9 cellular contexts compared by ENCODE assay signal in the genomic region with DNA sequence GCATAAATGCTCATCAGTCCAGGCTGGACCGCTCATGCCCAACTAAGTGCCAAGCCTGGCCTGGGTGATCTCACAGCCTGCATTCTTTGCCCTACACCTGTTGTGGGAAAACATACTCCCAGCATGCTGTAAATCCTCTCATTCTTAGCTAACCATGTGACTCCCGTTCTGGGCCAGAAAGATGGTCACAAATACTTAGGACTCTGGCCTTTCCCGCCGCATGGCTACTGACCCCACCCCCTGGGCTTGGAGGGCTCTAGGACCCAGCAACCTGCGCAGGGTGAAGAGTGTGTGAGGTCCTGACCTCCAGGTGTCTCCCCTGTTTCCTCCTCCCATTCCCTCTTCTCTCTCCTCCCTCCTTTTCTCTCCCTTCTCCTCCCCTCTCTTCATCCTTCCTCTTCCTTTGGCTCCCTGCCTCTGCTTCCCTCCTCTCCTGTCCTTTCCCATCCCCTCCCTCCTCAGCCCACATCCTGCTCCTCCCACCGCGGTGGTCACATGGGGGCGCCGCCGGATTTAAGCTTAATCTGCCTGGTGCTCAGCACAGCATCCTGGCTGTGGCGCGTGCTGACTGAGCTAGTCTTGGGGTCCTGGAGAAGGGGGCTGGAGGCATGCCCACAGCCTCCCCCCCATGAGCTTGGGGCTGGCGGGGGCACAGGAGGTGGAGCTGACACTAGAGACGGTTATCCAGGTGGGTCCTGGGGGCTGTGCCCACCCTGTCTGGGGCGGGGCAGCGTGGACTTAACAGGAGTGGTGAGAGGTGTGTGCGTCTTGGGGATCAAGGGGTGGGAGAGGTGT. TPM values are rescaled to one million over a fixed set of nuclear protein-coding genes. Genes with fewer than 3 reads are reported as not detected.
DNase-seq lines count a peak whose midpoint lies in the region; ATAC-seq, FAIRE-seq and TF ChIP-seq lines count a peak whose summit lies in the region.
"Had no signal": no experiment of that assay in that cellular context is flagged by ENCODE, and none has a peak within 500 bp of the region (broad histone marks: within the 10 kb centered on the region; RNA-seq: fewer than 3 reads in every experiment).

A gene with protein sequence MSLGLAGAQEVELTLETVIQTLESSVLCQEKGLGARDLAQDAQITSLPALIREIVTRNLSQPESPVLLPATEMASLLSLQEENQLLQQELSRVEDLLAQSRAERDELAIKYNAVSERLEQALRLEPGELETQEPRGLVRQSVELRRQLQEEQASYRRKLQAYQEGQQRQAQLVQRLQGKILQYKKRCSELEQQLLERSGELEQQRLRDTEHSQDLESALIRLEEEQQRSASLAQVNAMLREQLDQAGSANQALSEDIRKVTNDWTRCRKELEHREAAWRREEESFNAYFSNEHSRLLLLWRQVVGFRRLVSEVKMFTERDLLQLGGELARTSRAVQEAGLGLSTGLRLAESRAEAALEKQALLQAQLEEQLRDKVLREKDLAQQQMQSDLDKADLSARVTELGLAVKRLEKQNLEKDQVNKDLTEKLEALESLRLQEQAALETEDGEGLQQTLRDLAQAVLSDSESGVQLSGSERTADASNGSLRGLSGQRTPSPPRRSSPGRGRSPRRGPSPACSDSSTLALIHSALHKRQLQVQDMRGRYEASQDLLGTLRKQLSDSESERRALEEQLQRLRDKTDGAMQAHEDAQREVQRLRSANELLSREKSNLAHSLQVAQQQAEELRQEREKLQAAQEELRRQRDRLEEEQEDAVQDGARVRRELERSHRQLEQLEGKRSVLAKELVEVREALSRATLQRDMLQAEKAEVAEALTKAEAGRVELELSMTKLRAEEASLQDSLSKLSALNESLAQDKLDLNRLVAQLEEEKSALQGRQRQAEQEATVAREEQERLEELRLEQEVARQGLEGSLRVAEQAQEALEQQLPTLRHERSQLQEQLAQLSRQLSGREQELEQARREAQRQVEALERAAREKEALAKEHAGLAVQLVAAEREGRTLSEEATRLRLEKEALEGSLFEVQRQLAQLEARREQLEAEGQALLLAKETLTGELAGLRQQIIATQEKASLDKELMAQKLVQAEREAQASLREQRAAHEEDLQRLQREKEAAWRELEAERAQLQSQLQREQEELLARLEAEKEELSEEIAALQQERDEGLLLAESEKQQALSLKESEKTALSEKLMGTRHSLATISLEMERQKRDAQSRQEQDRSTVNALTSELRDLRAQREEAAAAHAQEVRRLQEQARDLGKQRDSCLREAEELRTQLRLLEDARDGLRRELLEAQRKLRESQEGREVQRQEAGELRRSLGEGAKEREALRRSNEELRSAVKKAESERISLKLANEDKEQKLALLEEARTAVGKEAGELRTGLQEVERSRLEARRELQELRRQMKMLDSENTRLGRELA (N-terminal part only) (plus strand): TSS at position 541 of the 795 bp plus-strand sequence. CDS start 88 bp downstream, at position 629.

- no peaks in the 10 kb centered on the region for H3K27me3 ChIP-seq in OCI-LY3 (ENCODE audit: low read depth, low read length)
- no peaks in the 10 kb centered on the region for H3K27me3 ChIP-seq in astrocyte (ENCODE audit: insufficient read depth, low read length)
- H3K27me3 ChIP-seq in iPS-20b (ENCODE audit: insufficient read depth, low read length): no peaks in the 10 kb centered on the region

- H2AFZ ChIP-seq in OCI-LY3 (ENCODE audit: low read depth, low read length) (peak within 1 kb of the TSS; percentile 83; the same call in 1 of the 2 replicates), astrocyte (ENCODE audit: low read depth, low read length) (peak within 1 kb of the TSS; percentile 51)

- H3K4me1 ChIP-seq in OCI-LY3 (ENCODE audit: low read length): 0 out of 2 replicates have a peak, but pooled peaks cover 6% of the 10 kb centered on the region
- H3K4me1 ChIP-seq in astrocyte (ENCODE audit: insufficient read depth, low read length): peaks cover 10% of the 10 kb centered on the region
- no peaks in the 10 kb centered on the region; the same call in 1 of the 2 replicates for H3K4me1 ChIP-seq in iPS-20b (ENCODE audit: insufficient read depth, low read length)

- H3K27ac ChIP-seq in OCI-LY3 (ENCODE audit: low read length) (no peak within 1 kb of the TSS), astrocyte (ENCODE audit: low read depth, low read length) (no peak within 1 kb of the TSS), iPS-20b (ENCODE audit: low read length) (peak within 1 kb of the TSS; percentile 59)
- H3K27ac ChIP-seq: 22Rv1 had no signal

- H3K9me3 ChIP-seq in OCI-LY3 (ENCODE audit: insufficient read depth, low read length): no peaks in the 10 kb centered on the region
- no peaks in the 10 kb centered on the region for H3K9me3 ChIP-seq in astrocyte (ENCODE audit: insufficient read depth, low read depth, low read length)
- no peaks in the 10 kb centered on the region for H3K9me3 ChIP-seq in iPS-20b (ENCODE audit: insufficient read depth, low read depth, low read length)

- H4K20me1 ChIP-seq in OCI-LY3 (ENCODE audit: insufficient read depth, low read length) (no peaks in the 10 kb centered on the region), astrocyte (ENCODE audit: insufficient read depth, low read length) (peaks cover 22% of the 10 kb centered on the region)

- no peaks in the 10 kb centered on the region for H3K9me3 Mint-ChIP-seq in astrocyte (ENCODE audit: unreplicated experiment)

- no peak for ATAC-seq in HG03439 (IDR thresholded peaks at IDR 0.05; ENCODE audit: unreplicated experiment)

- 0 out of 2 replicates have a peak, but pooled peaks have one; percentile 12 for TF ChIP-seq CTCF in OCI-LY3 (IDR thresholded peaks at IDR 0.05; ENCODE audit: low read depth, low read length)
- TF ChIP-seq CTCF in astrocyte (IDR thresholded peaks at IDR 0.05; ENCODE audit: insufficient read depth, low read depth, low read length): no peak

- H3K36me3 ChIP-seq in OCI-LY3 (replicated peaks; ENCODE audit: low read depth, low read length): no peaks in the 10 kb centered on the region
- no peaks in the 10 kb centered on the region for H3K36me3 ChIP-seq in astrocyte (ENCODE audit: insufficient read depth, low read length)
- no peaks in the 10 kb centered on the region for H3K36me3 ChIP-seq in iPS-20b (ENCODE audit: insufficient read depth, low read depth, low read length)

- peak within 1 kb of the TSS; percentile 59 for H3K27ac Mint-ChIP-seq in astrocyte (ENCODE audit: unreplicated experiment)

- peak within 1 kb of the TSS; percentile 18 for H3K4me3 Mint-ChIP-seq in astrocyte (ENCODE audit: unreplicated experiment)

- no peak for FAIRE-seq in astrocyte (lab: Jason Lieb, UNC)

- peaks cover 29% of the 10 kb centered on the region for H3K27me3 Mint-ChIP-seq in astrocyte (ENCODE audit: low read depth, unreplicated experiment)

- H3K36me3 Mint-ChIP-seq in astrocyte (ENCODE audit: low read depth, unreplicated experiment): peaks cover 6% of the 10 kb centered on the region

- DNase-seq in DMS 273 (lab: John Stamatoyannopoulos, UW; ENCODE audit: unreplicated experiment) (peak; percentile 54), DMS 273 treated with DMSO at 0.1 percent for 48 hours (lab: John Stamatoyannopoulos, UW) (no peak), astrocyte (ENCODE audit: low read depth) (no peak), NCI-H1694 treated with DMSO at 0.1 percent for 48 hours (lab: John Stamatoyannopoulos, UW) (no peak)
- peak; percentile 32 for DNase-seq in stimulated activated CD4-positive, alpha-beta T cell treated with anti-CD3 and anti-CD28 coated beads, Interleukin-4, amount 100 ng/mL, for 24 hours

- H3K4me2 ChIP-seq in OCI-LY3 (ENCODE audit: low read length) (peak within 1 kb of the TSS; percentile 90), astrocyte (ENCODE audit: low read length) (peak within 1 kb of the TSS; percentile 84)

- peaks cover 6% of the 10 kb centered on the region for H3K4me1 Mint-ChIP-seq in astrocyte (ENCODE audit: low read depth, unreplicated experiment)

- H3K4me3 ChIP-seq in OCI-LY3 (ENCODE audit: low read length) (peak within 1 kb of the TSS; percentile 83), astrocyte (ENCODE audit: insufficient read depth, low read depth, low read length) (peak within 1 kb of the TSS; percentile 42), iPS-20b (ENCODE audit: low read length) (peak within 1 kb of the TSS; percentile 87)

- peak within 1 kb of the TSS; percentile 50; the same call in 1 of the 2 replicates for H3K9ac ChIP-seq in OCI-LY3 (ENCODE audit: low read length)
- H3K9ac ChIP-seq in astrocyte (ENCODE audit: low read length): peak within 1 kb of the TSS; percentile 49
- H3K9ac ChIP-seq in iPS-20b (ENCODE audit: low read depth, low read length): peak within 1 kb of the TSS; percentile 87; the same call in 1 of the 2 replicates

- H3K79me2 ChIP-seq in OCI-LY3 (ENCODE audit: low read length): no peaks in the 10 kb centered on the region
- no peaks in the 10 kb centered on the region for H3K79me2 ChIP-seq in astrocyte (ENCODE audit: insufficient read depth, low read length)

RNA-seq across cellular contexts. Expression of the gene that starts here (rescaled TPM):
- total RNA-seq in astrocyte: 12.1 and 15.9 TPM in 2 replicates

Comparison
In these comparisons a context has a peak if more than half of its experiments do, and no peak if none do; other contexts are left out.
1. DNase-seq: peak in DMS 273 (single experiment) and stimulated activated CD4-positive, alpha-beta T cell treated with anti-CD3 and anti-CD28 coated beads, Interleukin-4, amount 100 ng/mL, for 24 hours (single experiment); none in DMS 273 treated with DMSO at 0.1 percent for 48 hours (single experiment), astrocyte (single experiment) and NCI-H1694 treated with DMSO at 0.1 percent for 48 hours (single experiment).
2. Peak in every context shown above with its lines, with median percentiles within 50 percentile points of each other: H3K4me3 ChIP-seq and H3K9ac ChIP-seq.